In the genomic region with DNA sequence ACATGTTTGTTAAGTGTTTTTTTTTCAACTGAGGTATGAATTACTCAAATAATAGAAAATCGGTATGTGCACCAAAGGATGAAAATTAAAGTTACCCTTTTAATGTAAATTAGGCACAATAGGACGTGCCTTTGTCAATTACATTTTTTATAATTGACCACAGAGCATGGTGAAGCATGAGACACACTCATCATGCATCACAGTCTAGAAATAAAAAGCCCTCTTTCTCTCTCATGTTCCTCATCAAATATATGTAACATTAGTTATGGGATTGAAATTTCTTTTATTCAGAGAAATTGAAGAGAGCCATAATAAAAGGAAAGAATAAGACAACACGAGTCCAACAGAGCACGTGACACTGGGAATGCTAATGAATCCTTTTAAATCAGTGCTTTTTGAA, we compare ENCODE assay signal across 24 cellular contexts. TPM values are rescaled to one million over a fixed set of nuclear protein-coding genes. Genes with fewer than 3 reads are reported as not detected.
A peak's percentile ranks its signal among the peaks of the same experiment; 100 is the strongest.
DNase-seq lines count a peak whose midpoint lies in the region; ATAC-seq and TF ChIP-seq lines count a peak whose summit lies in the region.
"Had no signal": no experiment of that assay in that cellular context is flagged by ENCODE, and none has a peak within 500 bp of the region (broad histone marks: within the 10 kb centered on the region; RNA-seq: fewer than 3 reads in every experiment).

No MANE protein-coding gene starts in this region.

- H3K27ac Mint-ChIP-seq in MCF 10A (ENCODE audit: low read depth, unreplicated experiment), result no peak overlapping the region
- H3K27ac Mint-ChIP-seq: CD4-positive, alpha-beta memory T cell; IgD-negative memory B cell had no signal

- no peak overlapping the region for H3K9ac ChIP-seq in mammary epithelial cell (ENCODE audit: insufficient read depth, low read length)
- H3K9ac ChIP-seq: BLaER1 had no signal

- CTCF ChIA-PET in mammary epithelial cell (lab: Charles Lee; ENCODE audit: low non-redundant PET), result no interaction called here
- CTCF ChIA-PET in MCF 10A (lab: Yijun Ruan, JAX), result interaction anchor here (0.6 to 1.2 kb wide), 3 partner anchors 35 to 201 kb away, joined by 3 to 4 read pairs (median 3); no protein-coding TSS in a partner anchor

- in situ Hi-C loops in mammary epithelial cell (cut with MboI; ENCODE audit: low sequenced_read_pairs in 2 of 2), result no loop called here

- no peaks in the 10 kb centered on the region for H3K9me3 Mint-ChIP-seq in MCF 10A (ENCODE audit: unreplicated experiment)
- H3K9me3 Mint-ChIP-seq: CD4-positive, alpha-beta memory T cell; IgD-negative memory B cell had no signal

- H3K27me3 ChIP-seq in mammary epithelial cell (ENCODE audit: insufficient read depth, low read length) (no peaks in the 10 kb centered on the region), aorta (ENCODE audit: control insufficient read depth in 1 of 2, insufficient read depth in 2 of 2, low read length in 1 of 2) (no peaks in the 10 kb centered on the region)
- H3K27me3 ChIP-seq: BLaER1, Peyer's patch, SJSA1 had no signal

- no peak overlapping the region for H2AFZ ChIP-seq in mammary epithelial cell (ENCODE audit: low read depth, low read length)

- H3K27me3 Mint-ChIP-seq in MCF 10A (ENCODE audit: insufficient read depth, unreplicated experiment), result no peaks in the 10 kb centered on the region
- H3K27me3 Mint-ChIP-seq: CD4-positive, alpha-beta memory T cell; IgD-negative memory B cell had no signal

- H3K27ac ChIP-seq in mammary epithelial cell (ENCODE audit: insufficient read depth, low read depth, low read length) (peak overlapping the region; percentile 49), aorta (ENCODE audit: low read depth in 1 of 2, low read length in 2 of 2) (no peak overlapping the region)
- H3K27ac ChIP-seq: 22Rv1, BLaER1, Peyer's patch, SJSA1 had no signal

- H4K20me1 ChIP-seq in mammary epithelial cell (ENCODE audit: insufficient read depth, low read length), result no peaks in the 10 kb centered on the region
- H4K20me1 ChIP-seq: BLaER1 had no signal

- TF ChIP-seq CTCF in mammary epithelial cell (conservative IDR thresholded peaks at IDR 0.05 in 1 of 2, IDR thresholded peaks at IDR 0.05 in 1 of 2; ENCODE audit: extremely low read depth in 1 of 2, insufficient read depth in 1 of 2, low read depth in 1 of 2, low read length in 2 of 2) (no peak), MCF 10A (IDR thresholded peaks at IDR 0.05; ENCODE audit: unreplicated experiment) (no peak), epithelial cell of esophagus (IDR thresholded peaks at IDR 0.05; ENCODE audit: insufficient read depth, low read depth, low read length, missing control alignments) (no peak)

- peak overlapping the region; percentile 13 for H3K4me2 ChIP-seq in mammary epithelial cell (ENCODE audit: insufficient read depth, low read depth, low read length)
- H3K4me2 ChIP-seq: BLaER1 had no signal

- intact Hi-C loops in mammary epithelial cell (cut with micrococcal nuclease), result no loop called here
- intact Hi-C loops in MCF 10A (cut with micrococcal nuclease), result no loop called here
- intact Hi-C loops in aorta (cut with DNase I), result no loop called here

- no peak overlapping the region for H3K4me3 Mint-ChIP-seq in MCF 10A (ENCODE audit: unreplicated experiment)
- H3K4me3 Mint-ChIP-seq: CD4-positive, alpha-beta memory T cell; IgD-negative memory B cell had no signal

- no peaks in the 10 kb centered on the region for H3K36me3 ChIP-seq in mammary epithelial cell (ENCODE audit: insufficient read depth, low read length)
- H3K36me3 ChIP-seq in aorta (ENCODE audit: control insufficient read depth in 1 of 2, insufficient read depth in 2 of 2, low read length in 1 of 2), result no peaks in the 10 kb centered on the region
- H3K36me3 ChIP-seq: BLaER1, Peyer's patch, SJSA1 had no signal

- POLR2A ChIA-PET in MCF 10A (lab: Yijun Ruan, JAX), result no interaction called here

- whole genome bisulfite sequencing in mammary epithelial cell (ENCODE audit: low coverage, missing lambda C conversion rate), result 68% methylated on average over 4 of the region's 4 CpGs
- WGBS in aorta, 2 donors, result 79 to 81% methylated on average over 4 of the region's 4 CpGs

- H3K9me3 ChIP-seq in mammary epithelial cell (replicated peaks; ENCODE audit: insufficient read depth, low read length), result no peaks in the 10 kb centered on the region
- no peaks in the 10 kb centered on the region for H3K9me3 ChIP-seq in aorta (ENCODE audit: control insufficient read depth, low read length)
- H3K9me3 ChIP-seq: BLaER1, Peyer's patch, SJSA1 had no signal

- dilution Hi-C loops in mammary epithelial cell (cut with HindIII; ENCODE audit: low sequenced_read_pairs), result no loop called here

- ATAC-seq in HG03095 (IDR thresholded peaks at IDR 0.05; ENCODE audit: unreplicated experiment), result no peak
- ATAC-seq in aorta (ENCODE audit: low FRiP score), result no peak

- no peak overlapping the region for H3K4me3 ChIP-seq in mammary epithelial cell (replicated peaks in 1 of 3; ENCODE audit: insufficient read depth in 1 of 3, low read depth in 2 of 3, low read length in 3 of 3)
- no peak overlapping the region for H3K4me3 ChIP-seq in epithelial cell of esophagus (ENCODE audit: low read length)
- no peak overlapping the region for H3K4me3 ChIP-seq in aorta (ENCODE audit: low read length in 2 of 2)
- H3K4me3 ChIP-seq: BLaER1, Peyer's patch, SJSA1 had no signal

- peaks cover 11% of the 10 kb centered on the region for H3K4me1 Mint-ChIP-seq in MCF 10A (ENCODE audit: insufficient read depth, unreplicated experiment)

- no peaks in the 10 kb centered on the region for H3K79me2 ChIP-seq in mammary epithelial cell (ENCODE audit: insufficient read depth, low read length)

- BruUV-seq in mammary epithelial cell (replicated peaks; lab: Mats Ljungman, UMichigan) (no TSS peak), MCF 10A (replicated peaks; lab: Mats Ljungman, UMichigan) (no TSS peak)

- DNase-seq in mammary epithelial cell (peak; percentile 57), MCF 10A (ENCODE audit: unreplicated experiment) (no peak), epithelial cell of esophagus (ENCODE audit: low read depth) (peak; percentile 31), midbrain (lab: John Stamatoyannopoulos, UW) (peak; percentile 1), mesenteric fat pad (ENCODE audit: low spot score) (no peak), aorta (no peak)
- DNase-seq in activated CD4-positive, CD25-positive, alpha-beta regulatory T cell (lab: John Stamatoyannopoulos, UW), result no peak
- DNase-seq: ACHN; CD4-positive, alpha-beta memory T cell; DND-41; GOT3; NCI-H1694; NCI-H2081; NCI-H2171; NCI-H524 treated with DMSO at 0.1 percent for 48 hours; Peyer's patch had no signal

- no peaks in the 10 kb centered on the region for H3K36me3 Mint-ChIP-seq in MCF 10A (ENCODE audit: insufficient read depth, unreplicated experiment)
- H3K36me3 Mint-ChIP-seq: CD4-positive, alpha-beta memory T cell had no signal

- H3K4me1 ChIP-seq in mammary epithelial cell (ENCODE audit: insufficient read depth, low read length) (peaks cover 16% of the 10 kb centered on the region), aorta (ENCODE audit: control insufficient read depth in 1 of 2, insufficient read depth in 2 of 2, low read length in 2 of 2) (peaks cover 0 to 3% of the 10 kb centered on the region in 2 donors)
- H3K4me1 ChIP-seq: Peyer's patch had no signal

RNA-seq across cellular contexts. Expression of gene GNRHR, which starts 3.5 kb away (rescaled TPM):
- total RNA-seq in mammary epithelial cell (under 1 TPM in 1 of 2 donors, not detected in 1; 0.26 TPM), MCF 10A (2022) (not detected in 2 replicates), mesenteric fat pad (not detected), aorta (not detected)
- polyA plus RNA-seq in mammary epithelial cell (0.05 TPM), aorta (not detected)
- polyA minus RNA-seq in mammary epithelial cell, result not detected
- total RNA-seq: CD4-positive, alpha-beta memory T cell; G401; M059J; OCI-LY7; Peyer's patch; SJSA1 had no signal
- polyA plus RNA-seq: CD4-positive, alpha-beta memory T cell; IgD-negative memory B cell had no signal

RNA-seq across cellular contexts. Expression of gene UBA6, which starts 49.7 kb away (rescaled TPM):
- total RNA-seq in mammary epithelial cell, result 100 to 1,000 TPM; 178 to 203 TPM
- 143 TPM for polyA plus RNA-seq in mammary epithelial cell
- 130 TPM for polyA minus RNA-seq in mammary epithelial cell
- total RNA-seq in MCF 10A (2022), result 83.1 and 97.4 TPM in 2 replicates
- total RNA-seq in mesenteric fat pad, result 41.3 TPM
- 10 to 100 TPM; 43.4 to 63.2 TPM for total RNA-seq in aorta
- 10 to 100 TPM in 1 of 2 donors, 1 to 10 TPM in 1; 9.4 to 11.2 TPM for polyA plus RNA-seq in aorta

Comparison
In these comparisons a context has a peak if more than half of its experiments do, and no peak if none do; other contexts are left out.
1. DNase-seq: peak in mammary epithelial cell (single experiment), epithelial cell of esophagus (single experiment) and midbrain (single experiment); none in MCF 10A (single experiment), activated CD4-positive, CD25-positive, alpha-beta regulatory T cell (0 of 4), mesenteric fat pad (single experiment) and aorta (0 of 2).